In genomic region chr9:11206-11605, GRCh38 we compare ENCODE assay signal across 1 cellular context.
TF ChIP-seq lines count a peak whose summit lies in the region.
"Not testable (repeated sequence)": the region's sequence is repeated elsewhere in the genome, so short reads cannot be mapped to it uniquely, and the experiment has no call there.

No MANE protein-coding gene starts in this region.

TF ChIP-seq in HepG2, 621 proteins besides CTCF, POLR2A, EP300 and RAD21 (continued from another document):
- peak; percentile 64 to 82; a peak in 3 of 4 replicates for TF ChIP-seq HMGXB4 (CRISPR knock-in tag; IDR thresholded peaks at IDR 0.05; ENCODE audit: borderline replicate concordance in 1 of 2, low read depth in 1 of 2)
- 0 out of 2 replicates have a peak, but pooled peaks have one; percentile 18 for TF ChIP-seq GATAD2A (CRISPR knock-in tag; IDR thresholded peaks at IDR 0.05)
- TF ChIP-seq SETDB1 (CRISPR knock-in tag; IDR thresholded peaks at IDR 0.05; ENCODE audit: borderline replicate concordance) = peak; percentile 96
- TF ChIP-seq, protein P1, sequence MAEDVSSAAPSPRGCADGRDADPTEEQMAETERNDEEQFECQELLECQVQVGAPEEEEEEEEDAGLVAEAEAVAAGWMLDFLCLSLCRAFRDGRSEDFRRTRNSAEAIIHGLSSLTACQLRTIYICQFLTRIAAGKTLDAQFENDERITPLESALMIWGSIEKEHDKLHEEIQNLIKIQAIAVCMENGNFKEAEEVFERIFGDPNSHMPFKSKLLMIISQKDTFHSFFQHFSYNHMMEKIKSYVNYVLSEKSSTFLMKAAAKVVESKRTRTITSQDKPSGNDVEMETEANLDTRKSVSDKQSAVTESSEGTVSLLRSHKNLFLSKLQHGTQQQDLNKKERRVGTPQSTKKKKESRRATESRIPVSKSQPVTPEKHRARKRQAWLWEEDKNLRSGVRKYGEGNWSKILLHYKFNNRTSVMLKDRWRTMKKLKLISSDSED (CRISPR knock-in tag; IDR thresholded peaks at IDR 0.05) = peak; percentile 98
- TF ChIP-seq ZNF687 (CRISPR knock-in tag; IDR thresholded peaks at IDR 0.05) = peak; percentile 40
- 0 out of 2 replicates have a peak, but pooled peaks have one; percentile 5 for TF ChIP-seq FOXA3 (CRISPR knock-in tag; IDR thresholded peaks at IDR 0.05)
- TF ChIP-seq ZNF788 (CRISPR knock-in tag; IDR thresholded peaks at IDR 0.05; ENCODE audit: borderline replicate concordance) = peak; percentile 31; the same call in 1 of the 2 replicates
- TF ChIP-seq KDM2A (CRISPR knock-in tag; IDR thresholded peaks at IDR 0.05; ENCODE audit: borderline replicate concordance, low read depth) = 0 out of 2 replicates have a peak, but pooled peaks have one; percentile 40
- 0 out of 2 replicates have a peak, but pooled peaks have one; percentile 35 for TF ChIP-seq ZNF574 (CRISPR knock-in tag; IDR thresholded peaks at IDR 0.05)
- TF ChIP-seq CBX5 (CRISPR knock-in tag; IDR thresholded peaks at IDR 0.05; ENCODE audit: borderline replicate concordance) = 0 out of 2 replicates have a peak, but pooled peaks have one; percentile 42
- 0 out of 2 replicates have a peak, but pooled peaks have one; percentile 8 for TF ChIP-seq CEBPG (CRISPR knock-in tag; IDR thresholded peaks at IDR 0.05)
- TF ChIP-seq ZMYM4 (CRISPR knock-in tag; IDR thresholded peaks at IDR 0.05) = 0 out of 2 replicates have a peak, but pooled peaks have one; percentile 19
- peak; percentile 20; the same call in 1 of the 2 replicates for TF ChIP-seq MYC (CRISPR knock-in tag; IDR thresholded peaks at IDR 0.05; ENCODE audit: borderline replicate concordance)
- TF ChIP-seq STAG1 (CRISPR knock-in tag; IDR thresholded peaks at IDR 0.05) = peak; percentile 57
- not testable (repeated sequence) for TF ChIP-seq FOXA1 (IDR thresholded peaks at IDR 0.05)
- TF ChIP-seq FOXA1 (CRISPR knock-in tag; IDR thresholded peaks at IDR 0.05) = 0 out of 2 replicates have a peak, but pooled peaks have one; percentile 18
- TF ChIP-seq FOSL2 (CRISPR knock-in tag; IDR thresholded peaks at IDR 0.05) = 0 out of 2 replicates have a peak, but pooled peaks have one; percentile 15
- peak; percentile 27; the same call in 1 of the 2 replicates for TF ChIP-seq GABPB1 (CRISPR knock-in tag; IDR thresholded peaks at IDR 0.05)
